Comparison of ENCODE assay signal across 28 cellular contexts in genomic region chr9:124198948-124199347, GRCh38.
"Had no signal": no experiment of that assay in that cellular context is flagged by ENCODE, and none has a peak within 500 bp of the region (broad histone marks: within the 10 kb centered on the region; RNA-seq: fewer than 3 reads in every experiment).

No MANE protein-coding gene starts in this region.

- H3K4me3 Mint-ChIP-seq: activated CD4-positive, alpha-beta memory T cell treated with anti-CD3 and anti-CD28 coated beads for 36 hours; activated naive CD4-positive, alpha-beta T cell treated with anti-CD3 and anti-CD28 coated beads, Interleukin-2, amount 10 ng/mL, durations not matched to agents 7 days and 5 days; activated T-cell treated with anti-CD3 and anti-CD28 coated beads, Interleukin-2, amount 50 U/mL, for 4 hours; mesothelial cell of epicardium; naive thymus-derived CD8-positive, alpha-beta T cell; T-helper 1 cell treated with Interleukin-12 subunit alpha and Interleukin-12 subunit beta and Interleukin-4 antibody, amounts not matched to agents 30 μg/mL and 1 μg/mL, for 36 hours; WTC11 had no signal

- ATAC-seq: activated T-cell treated with anti-CD3 and anti-CD28 coated beads, Interleukin-2, amount 50 U/mL, for 4 hours; body of pancreas; esophagus mucosa; naive thymus-derived CD8-positive, alpha-beta T cell; psoas muscle; WTC11 had no signal

- H3K79me2 ChIP-seq: hepatocyte had no signal

- H3K27ac ChIP-seq: body of pancreas, cardiac muscle cell, hepatocyte, left ventricle myocardium inferior, ovary, psoas muscle, right atrium auricular region, stomach, suprapubic skin, tibial nerve had no signal

- DNase-seq: activated CD4-positive, alpha-beta memory T cell treated with anti-CD3 and anti-CD28 coated beads for 36 hours; activated CD4-positive, alpha-beta T cell treated with anti-CD3 and anti-CD28 coated beads for 48 hours; activated naive CD4-positive, alpha-beta T cell treated with anti-CD3 and anti-CD28 coated beads, Interleukin-2, amount 10 ng/mL, durations not matched to agents 7 days and 5 days; activated T-cell treated with anti-CD3 and anti-CD28 coated beads, Interleukin-2, amount 50 U/mL, for 4 hours; anterior cingulate cortex; body of pancreas; dermis blood vessel endothelial cell; effector memory CD4-positive, alpha-beta T cell; foreskin melanocyte; glutamatergic neuron; immature natural killer cell; kidney glomerular epithelial cell; left ventricle myocardium inferior; naive thymus-derived CD8-positive, alpha-beta T cell; ovary; psoas muscle; stimulated activated CD4-positive, alpha-beta T cell treated with anti-CD3 and anti-CD28 coated beads, Interleukin-4, amount 100 ng/mL, for 24 hours; stomach; T1000 had no signal

- H2AFZ ChIP-seq: hepatocyte had no signal

- H3K27ac Mint-ChIP-seq: activated CD4-positive, alpha-beta memory T cell treated with anti-CD3 and anti-CD28 coated beads for 36 hours; mesothelial cell of epicardium; naive thymus-derived CD8-positive, alpha-beta T cell; T-helper 1 cell treated with Interleukin-12 subunit alpha and Interleukin-12 subunit beta and Interleukin-4 antibody, amounts not matched to agents 30 μg/mL and 1 μg/mL, for 36 hours; WTC11 had no signal

- H3K4me1 Mint-ChIP-seq: mesothelial cell of epicardium had no signal

- H3K27me3 ChIP-seq: body of pancreas, cardiac muscle cell, hepatocyte, ovary, right atrium auricular region, stomach, suprapubic skin, tibial nerve had no signal

- H3K4me1 ChIP-seq: body of pancreas, psoas muscle, suprapubic skin had no signal

- H3K4me3 ChIP-seq: body of pancreas, cardiac muscle cell, hepatocyte, left ventricle myocardium inferior, ovary, psoas muscle, right atrium auricular region, stomach, suprapubic skin, tibial nerve had no signal

- H3K36me3 Mint-ChIP-seq: mesothelial cell of epicardium had no signal

- H3K4me2 ChIP-seq: hepatocyte had no signal

- H3K27me3 Mint-ChIP-seq: activated CD4-positive, alpha-beta memory T cell treated with anti-CD3 and anti-CD28 coated beads for 36 hours had no signal
